In genomic region chr3:58059349-58060321, GRCh38 we compare ENCODE assay signal across 1 cellular context.
TF ChIP-seq lines count a peak whose summit lies in the region.

No MANE protein-coding gene starts in this region.

TF ChIP-seq in K562, 482 proteins besides CTCF, POLR2A, EP300 and RAD21 (continued from another document and continues in another):
- TF ChIP-seq RFX5 (IDR thresholded peaks at IDR 0.05; ENCODE audit: low read depth, low read length) = no peak
- no peak for TF ChIP-seq ELF2 (CRISPR knock-in tag; IDR thresholded peaks at IDR 0.05)
- TF ChIP-seq HNRNPH1 (optimal IDR thresholded peaks at IDR 0.05; ENCODE audit: low read depth, low read length) = no peak
- TF ChIP-seq MEIS2 (IDR thresholded peaks at IDR 0.05; ENCODE audit: partially characterized antibody) = peak; percentile 80
- no peak for TF ChIP-seq SETDB1 (IDR thresholded peaks at IDR 0.05; ENCODE audit: low read length)
- peak; percentile 63 for TF ChIP-seq MYBL2 (IDR thresholded peaks at IDR 0.05; ENCODE audit: low read depth)
- TF ChIP-seq MYBL2 (CRISPR knock-in tag; IDR thresholded peaks at IDR 0.05; ENCODE audit: borderline replicate concordance) = no peak
- TF ChIP-seq PHTF2 (CRISPR knock-in tag; IDR thresholded peaks at IDR 0.05) = no peak
- no peak for TF ChIP-seq PHF20 (IDR thresholded peaks at IDR 0.05; ENCODE audit: partially characterized antibody)
- TF ChIP-seq IRF2 (CRISPR knock-in tag; IDR thresholded peaks at IDR 0.05) = no peak
- TF ChIP-seq FUS (optimal IDR thresholded peaks at IDR 0.05; ENCODE audit: low read depth, low read length) = no peak
- TF ChIP-seq ETV1 (tag; conservative IDR thresholded peaks at IDR 0.05; ENCODE audit: low read depth) = no peak
- no peak for TF ChIP-seq KAT8 (IDR thresholded peaks at IDR 0.05; ENCODE audit: low read depth)
- no peak for TF ChIP-seq BCL6 (CRISPR knock-in tag; IDR thresholded peaks at IDR 0.05)
- TF ChIP-seq TAL1 (IDR thresholded peaks at IDR 0.05) = peak; percentile 53; the same call in 1 of the 2 replicates
- no peak for TF ChIP-seq ZC3H4 (CRISPR knock-in tag; IDR thresholded peaks at IDR 0.05; ENCODE audit: borderline replicate concordance)
- TF ChIP-seq NR0B1 (IDR thresholded peaks at IDR 0.05; ENCODE audit: partially characterized antibody) = no peak
- no peak for TF ChIP-seq ZC3H11A (IDR thresholded peaks at IDR 0.05; ENCODE audit: low read depth, low read length)
- no peak for TF ChIP-seq NUFIP1 (IDR thresholded peaks at IDR 0.05; ENCODE audit: partially characterized antibody)
- TF ChIP-seq RAD51 (IDR thresholded peaks at IDR 0.05; ENCODE audit: borderline replicate concordance, low read depth) = no peak
- TF ChIP-seq ZNF830 (CRISPR knock-in tag; IDR thresholded peaks at IDR 0.05) = no peak
- no peak for TF ChIP-seq IRF1 (CRISPR knock-in tag; IDR thresholded peaks at IDR 0.05; ENCODE audit: borderline replicate concordance)
- TF ChIP-seq ZHX1 (conservative IDR thresholded peaks at IDR 0.05; ENCODE audit: low read length) = no peak
- TF ChIP-seq RREB1 (CRISPR knock-in tag; IDR thresholded peaks at IDR 0.05) = no peak
- no peak for TF ChIP-seq KLF10 (CRISPR knock-in tag; IDR thresholded peaks at IDR 0.05)
- no peak for TF ChIP-seq MLLT1 (IDR thresholded peaks at IDR 0.05)
- TF ChIP-seq HEY1 (CRISPR knock-in tag; IDR thresholded peaks at IDR 0.05; ENCODE audit: borderline replicate concordance) = no peak
- TF ChIP-seq FOXM1 (IDR thresholded peaks at IDR 0.05; ENCODE audit: low read depth) = peak; percentile 75; the same call in 1 of the 2 replicates
- TF ChIP-seq FOXM1 (CRISPR knock-in tag; IDR thresholded peaks at IDR 0.05; ENCODE audit: low read depth) = no peak
- TF ChIP-seq BRF2 (IDR thresholded peaks at IDR 0.05; ENCODE audit: borderline replicate concordance, insufficient read depth, insufficient read length) = no peak
- no peak for TF ChIP-seq KLF13 (tag; IDR thresholded peaks at IDR 0.05; ENCODE audit: borderline replicate concordance, low read depth)
- no peak for TF ChIP-seq RBM34 (IDR thresholded peaks at IDR 0.05; ENCODE audit: borderline replicate concordance, insufficient read depth, low read length)
- TF ChIP-seq ZNF280B (CRISPR knock-in tag; IDR thresholded peaks at IDR 0.05) = no peak
- peak; percentile 65 for TF ChIP-seq RBFOX2 (IDR thresholded peaks at IDR 0.05; ENCODE audit: low read depth, low read length)
- no peak for TF ChIP-seq PRPF4 (IDR thresholded peaks at IDR 0.05; ENCODE audit: insufficient read depth, low read depth, low read length, poor library complexity, severe bottlenecking)
- no peak for TF ChIP-seq ARID2 (IDR thresholded peaks at IDR 0.05)
- TF ChIP-seq PRMT5 (CRISPR knock-in tag; IDR thresholded peaks at IDR 0.05) = no peak
- TF ChIP-seq NFIX (CRISPR knock-in tag; IDR thresholded peaks at IDR 0.05; ENCODE audit: low read depth) = no peak
- no peak for TF ChIP-seq ELK1 (CRISPR knock-in tag; IDR thresholded peaks at IDR 0.05)
- peak; percentile 54; the same call in 1 of the 2 replicates for TF ChIP-seq EP400 (IDR thresholded peaks at IDR 0.05)
- no peak for TF ChIP-seq TSC22D4 (tag; IDR thresholded peaks at IDR 0.05)
- TF ChIP-seq SMARCE1 (IDR thresholded peaks at IDR 0.05) = peak; percentile 61; the same call in 1 of the 2 replicates
- TF ChIP-seq ZNF518B (CRISPR knock-in tag; IDR thresholded peaks at IDR 0.05) = no peak
- TF ChIP-seq DNMT1 (IDR thresholded peaks at IDR 0.05) = no peak
- TF ChIP-seq CHD4 (IDR thresholded peaks at IDR 0.05; ENCODE audit: insufficient read depth, insufficient replicate concordance, low read depth, low read length, poor library complexity, severe bottlenecking) = no peak
- no peak; the same call in 1 of the 2 replicates for TF ChIP-seq SMARCC2 (IDR thresholded peaks at IDR 0.05; ENCODE audit: low read depth)
- TF ChIP-seq ZNF146 (CRISPR knock-in tag; IDR thresholded peaks at IDR 0.05; ENCODE audit: unreplicated experiment) = no peak
